In the genomic region with DNA sequence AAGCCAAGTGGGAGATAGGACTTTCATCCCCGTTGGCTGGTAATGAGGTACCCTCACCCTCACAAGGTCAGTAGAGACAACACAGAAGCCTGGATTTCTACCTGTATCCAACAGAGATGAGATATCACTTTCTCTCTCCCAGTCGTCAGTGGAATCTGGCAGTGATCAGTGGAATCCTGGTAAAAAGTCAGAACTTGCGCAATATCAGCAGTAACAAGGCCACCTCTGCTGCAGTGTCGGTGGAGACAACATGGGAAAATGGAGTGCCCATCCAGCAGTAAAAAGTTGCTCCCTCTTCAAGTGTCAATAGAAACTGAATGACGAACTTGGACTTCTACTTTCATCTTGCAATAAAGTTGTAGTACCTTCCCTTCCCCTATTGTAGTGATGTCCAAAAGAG, we compare ENCODE assay signal across 3 cellular contexts.
TF ChIP-seq lines count a peak whose summit lies in the region.

No MANE protein-coding gene starts in this region.

TF ChIP-seq in IMR-90, 13 proteins besides CTCF, POLR2A, EP300 and RAD21:
- no peak for TF ChIP-seq SMC3 (IDR thresholded peaks at IDR 0.05; ENCODE audit: low read depth, low read length)
- peak; percentile 83 for TF ChIP-seq CEBPB (IDR thresholded peaks at IDR 0.05; ENCODE audit: low read depth, low read length)

TF ChIP-seq in H1, 55 proteins besides CTCF, POLR2A, EP300 and RAD21:
- TF ChIP-seq KDM5A (IDR thresholded peaks at IDR 0.05; ENCODE audit: low read length), result no peak
- peak; percentile 80 for TF ChIP-seq CEBPB (IDR thresholded peaks at IDR 0.05; ENCODE audit: low read depth, low read length)

TF ChIP-seq in HepG2, 621 proteins besides CTCF, POLR2A, EP300 and RAD21:
- peak; percentile 58; the same call in 1 of the 2 replicates for TF ChIP-seq CEBPB (IDR thresholded peaks at IDR 0.05; ENCODE audit: borderline replicate concordance, low read depth, low read length)
- no peak for TF ChIP-seq ZNF883 (CRISPR knock-in tag; IDR thresholded peaks at IDR 0.05; ENCODE audit: not compliant biosample characterization)
